15 cellular contexts compared by ENCODE assay signal in genomic region chr4:153809307-153809706, GRCh38. TPM values are rescaled to one million over a fixed set of nuclear protein-coding genes. Genes with fewer than 3 reads are reported as not detected.
DNase-seq lines count a peak whose midpoint lies in the region; ATAC-seq lines count a peak whose summit lies in the region.
"Had no signal": no experiment of that assay in that cellular context is flagged by ENCODE, and none has a peak within 500 bp of the region (broad histone marks: within the 10 kb centered on the region; RNA-seq: fewer than 3 reads in every experiment).

No MANE protein-coding gene starts in this region.

- peaks cover 16% of the 10 kb centered on the region for H3K4me1 Mint-ChIP-seq in activated naive CD4-positive, alpha-beta T cell treated with anti-CD3 and anti-CD28 coated beads, Interleukin-2, amount 10 ng/mL, durations not matched to agents 7 days and 5 days
- peaks cover 27% of the 10 kb centered on the region for H3K4me1 Mint-ChIP-seq in stimulated activated naive CD8-positive, alpha-beta T cell treated with anti-CD3 and anti-CD28 coated beads, Interleukin-15, amount 100 ng/mL, for 72 hours
- peaks cover 11% of the 10 kb centered on the region for H3K4me1 Mint-ChIP-seq in activated T-helper 2 cell treated with anti-CD3 and anti-CD28 coated beads, Interferon-gamma antibody, Interleukin-2, Interleukin-4, amounts not matched to agents 10 μg/mL and 5 μg/mL and 100 μg/mL, durations not matched to agents 14 hours and 24 hours and 36 hours (ENCODE audit: low read depth)

- H3K27me3 Mint-ChIP-seq in activated naive CD4-positive, alpha-beta T cell treated with anti-CD3 and anti-CD28 coated beads, Interleukin-2, amount 10 ng/mL, durations not matched to agents 7 days and 5 days: peaks cover 15% of the 10 kb centered on the region
- no peaks in the 10 kb centered on the region for H3K27me3 Mint-ChIP-seq in stimulated activated naive CD8-positive, alpha-beta T cell treated with anti-CD3 and anti-CD28 coated beads, Interleukin-15, amount 100 ng/mL, for 72 hours
- H3K27me3 Mint-ChIP-seq in activated T-helper 2 cell treated with anti-CD3 and anti-CD28 coated beads, Interferon-gamma antibody, Interleukin-2, Interleukin-4, amounts not matched to agents 10 μg/mL and 5 μg/mL and 100 μg/mL, durations not matched to agents 14 hours and 24 hours and 36 hours (ENCODE audit: low read depth): peaks cover 7% of the 10 kb centered on the region

- H3K4me3 Mint-ChIP-seq in activated naive CD4-positive, alpha-beta T cell treated with anti-CD3 and anti-CD28 coated beads, Interleukin-2, amount 10 ng/mL, durations not matched to agents 7 days and 5 days: no peak overlapping the region
- H3K4me3 Mint-ChIP-seq in stimulated activated naive CD8-positive, alpha-beta T cell treated with anti-CD3 and anti-CD28 coated beads, Interleukin-15, amount 100 ng/mL, for 72 hours: no peak overlapping the region
- no peak overlapping the region for H3K4me3 Mint-ChIP-seq in activated T-helper 2 cell treated with anti-CD3 and anti-CD28 coated beads, Interferon-gamma antibody, Interleukin-2, Interleukin-4, amounts not matched to agents 10 μg/mL and 5 μg/mL and 100 μg/mL, durations not matched to agents 14 hours and 24 hours and 36 hours (ENCODE audit: low read depth)

- H3K27ac Mint-ChIP-seq in activated naive CD4-positive, alpha-beta T cell treated with anti-CD3 and anti-CD28 coated beads, Interleukin-2, amount 10 ng/mL, durations not matched to agents 7 days and 5 days: no peak overlapping the region
- no peak overlapping the region for H3K27ac Mint-ChIP-seq in stimulated activated naive CD8-positive, alpha-beta T cell treated with anti-CD3 and anti-CD28 coated beads, Interleukin-15, amount 100 ng/mL, for 72 hours
- H3K27ac Mint-ChIP-seq in activated T-helper 2 cell treated with anti-CD3 and anti-CD28 coated beads, Interferon-gamma antibody, Interleukin-2, Interleukin-4, amounts not matched to agents 10 μg/mL and 5 μg/mL and 100 μg/mL, durations not matched to agents 14 hours and 24 hours and 36 hours: no peak overlapping the region

- H3K36me3 Mint-ChIP-seq in activated naive CD4-positive, alpha-beta T cell treated with anti-CD3 and anti-CD28 coated beads, Interleukin-2, amount 10 ng/mL, durations not matched to agents 7 days and 5 days: no peaks in the 10 kb centered on the region
- no peaks in the 10 kb centered on the region for H3K36me3 Mint-ChIP-seq in activated T-helper 2 cell treated with anti-CD3 and anti-CD28 coated beads, Interferon-gamma antibody, Interleukin-2, Interleukin-4, amounts not matched to agents 10 μg/mL and 5 μg/mL and 100 μg/mL, durations not matched to agents 14 hours and 24 hours and 36 hours (ENCODE audit: low read depth)

- intact Hi-C loops in activated T-helper 2 cell treated with anti-CD3 and anti-CD28 coated beads, Interferon-gamma antibody, Interleukin-2, Interleukin-4, amounts not matched to agents 10 μg/mL and 5 μg/mL and 100 μg/mL, durations not matched to agents 14 hours and 24 hours and 36 hours (cut with micrococcal nuclease): loop anchor here (1.0 kb wide), 1 partner anchor 107 kb away; no protein-coding TSS in a partner anchor

- no peaks in the 10 kb centered on the region for H3K9me3 Mint-ChIP-seq in activated naive CD4-positive, alpha-beta T cell treated with anti-CD3 and anti-CD28 coated beads, Interleukin-2, amount 10 ng/mL, durations not matched to agents 7 days and 5 days
- H3K9me3 Mint-ChIP-seq in stimulated activated naive CD8-positive, alpha-beta T cell treated with anti-CD3 and anti-CD28 coated beads, Interleukin-15, amount 100 ng/mL, for 72 hours: peaks cover 0 to 7% of the 10 kb centered on the region in 2 donors
- no peaks in the 10 kb centered on the region for H3K9me3 Mint-ChIP-seq in activated T-helper 2 cell treated with anti-CD3 and anti-CD28 coated beads, Interferon-gamma antibody, Interleukin-2, Interleukin-4, amounts not matched to agents 10 μg/mL and 5 μg/mL and 100 μg/mL, durations not matched to agents 14 hours and 24 hours and 36 hours

- DNase-seq in stimulated activated CD4-positive, alpha-beta T cell treated with anti-CD3 and anti-CD28 coated beads, Interleukin-2, amount 100 ng/mL, for 24 hours: peak; percentile 26 to 37
- DNase-seq in stimulated activated CD4-positive, alpha-beta T cell treated with anti-CD3 and anti-CD28 coated beads, Interleukin-4, amount 100 ng/mL, for 1 hour: no peak
- peak; percentile 29 for DNase-seq in activated naive CD4-positive, alpha-beta T cell treated with anti-CD3 and anti-CD28 coated beads, Interleukin-2, amount 10 ng/mL, durations not matched to agents 7 days and 5 days
- peak; percentile 23 to 55 for DNase-seq in stimulated activated naive CD8-positive, alpha-beta T cell treated with anti-CD3 and anti-CD28 coated beads, Interleukin-15, amount 100 ng/mL, for 72 hours
- DNase-seq in SHP77 (lab: John Stamatoyannopoulos, UW): no peak
- DNase-seq in activated T-helper 2 cell treated with anti-CD3 and anti-CD28 coated beads, Interferon-gamma antibody, Interleukin-2, Interleukin-4, amounts not matched to agents 10 μg/mL and 5 μg/mL and 100 μg/mL, durations not matched to agents 14 hours and 24 hours and 36 hours (ENCODE audit: low spot score): no peak
- DNase-seq: GOT3, hippocampal formation, IMR-90, WERI-Rb-1 had no signal

- CTCF ChIA-PET in activated naive CD4-positive, alpha-beta T cell treated with anti-CD3 and anti-CD28 coated beads, Interleukin-2, amount 10 ng/mL, durations not matched to agents 7 days and 5 days (lab: Charles Lee): no interaction called here

- peak; percentile 50 for ATAC-seq in HG02885 (IDR thresholded peaks at IDR 0.05; ENCODE audit: poor library complexity, unreplicated experiment)
- peak; percentile 98 for ATAC-seq in stimulated activated naive CD8-positive, alpha-beta T cell treated with anti-CD3 and anti-CD28 coated beads, Interleukin-15, amount 100 ng/mL, for 72 hours
- no peak for ATAC-seq in HG03135 (IDR thresholded peaks at IDR 0.05; ENCODE audit: unreplicated experiment)

RNA-seq across cellular contexts. Expression of gene SFRP2, which starts 20.4 kb away (rescaled TPM):
- not detected in 2 replicates for total RNA-seq in activated T-helper 2 cell treated with anti-CD3 and anti-CD28 coated beads, Interferon-gamma antibody, Interleukin-2, Interleukin-4, amounts not matched to agents 10 μg/mL and 5 μg/mL and 100 μg/mL, durations not matched to agents 14 hours and 24 hours and 36 hours
- total RNA-seq: Daoy, IMR-90, osteoblast, SJSA1 had no signal

RNA-seq across cellular contexts. Expression of gene RNF175, which starts 49.5 kb away (rescaled TPM):
- not detected in 2 replicates for total RNA-seq in activated T-helper 2 cell treated with anti-CD3 and anti-CD28 coated beads, Interferon-gamma antibody, Interleukin-2, Interleukin-4, amounts not matched to agents 10 μg/mL and 5 μg/mL and 100 μg/mL, durations not matched to agents 14 hours and 24 hours and 36 hours
- total RNA-seq: Daoy, IMR-90, SJSA1 had no signal

Comparison
In these comparisons a context has a peak if more than half of its experiments do, and no peak if none do; other contexts are left out.
1. DNase-seq: peak in stimulated activated CD4-positive, alpha-beta T cell treated with anti-CD3 and anti-CD28 coated beads, Interleukin-2, amount 100 ng/mL, for 24 hours (2 of 2), activated naive CD4-positive, alpha-beta T cell treated with anti-CD3 and anti-CD28 coated beads, Interleukin-2, amount 10 ng/mL, durations not matched to agents 7 days and 5 days (single experiment) and stimulated activated naive CD8-positive, alpha-beta T cell treated with anti-CD3 and anti-CD28 coated beads, Interleukin-15, amount 100 ng/mL, for 72 hours (2 of 2); none in stimulated activated CD4-positive, alpha-beta T cell treated with anti-CD3 and anti-CD28 coated beads, Interleukin-4, amount 100 ng/mL, for 1 hour (single experiment), SHP77 (0 of 2) and activated T-helper 2 cell treated with anti-CD3 and anti-CD28 coated beads, Interferon-gamma antibody, Interleukin-2, Interleukin-4, amounts not matched to agents 10 μg/mL and 5 μg/mL and 100 μg/mL, durations not matched to agents 14 hours and 24 hours and 36 hours (single experiment).